In the genomic region with DNA sequence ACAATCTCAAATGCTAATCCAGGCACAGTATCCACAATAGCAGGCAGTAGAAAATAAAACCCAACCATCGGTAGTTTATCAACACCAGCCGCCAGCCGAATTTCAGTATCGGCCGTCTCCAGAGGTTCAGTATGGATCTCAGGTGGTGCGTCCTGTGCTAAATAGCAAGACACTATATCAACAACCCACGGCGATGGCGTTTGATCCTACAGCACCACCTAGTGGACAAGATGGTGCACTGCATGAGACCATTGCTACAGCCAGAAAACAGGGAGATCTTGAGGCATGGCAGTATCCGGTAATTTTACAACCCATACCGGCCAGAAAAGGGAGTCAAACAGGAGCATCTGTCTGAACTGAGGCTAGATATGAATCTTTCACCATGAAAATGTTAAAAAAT, we compare ENCODE assay signal across 8 cellular contexts.
DNase-seq lines count a peak whose midpoint lies in the region; ATAC-seq, FAIRE-seq and TF ChIP-seq lines count a peak whose summit lies in the region.
"Not testable (repeated sequence)": the region's sequence is repeated elsewhere in the genome, so short reads cannot be mapped to it uniquely, and the experiment has no call there.

No MANE protein-coding gene starts in this region.

- BruUV-seq in HCT116 (replicated peaks; lab: Mats Ljungman, UMichigan) = not testable (repeated sequence)

- H3K27ac Mint-ChIP-seq in activated T-cell treated with anti-CD3 and anti-CD28 coated beads, Interleukin-2, amount 50 U/mL, for 72 hours = not testable (repeated sequence)

- H3K9ac ChIP-seq in HCT116 (ENCODE audit: low read length); mesenchymal stem cell (ENCODE audit: low read length): not testable (repeated sequence)

- not testable (repeated sequence) for H4K20me1 ChIP-seq in HCT116 (ENCODE audit: insufficient read depth)

- not testable (repeated sequence) for H3K4me2 ChIP-seq in HCT116 (ENCODE audit: low read length); mesenchymal stem cell (ENCODE audit: low read length, poor library complexity, severe bottlenecking)

- H3K4me1 ChIP-seq in HCT116 (ENCODE audit: control insufficient read depth in 1 of 2, insufficient read depth in 2 of 2, low read length in 2 of 2); mesenchymal stem cell (ENCODE audit: control insufficient read depth, insufficient read depth, low read depth, low read length): not testable (repeated sequence)

- H4K8ac ChIP-seq in mesenchymal stem cell (ENCODE audit: low read length) = not testable (repeated sequence)

- not testable (repeated sequence) for H3K9me3 ChIP-seq in HCT116 (ENCODE audit: control insufficient read depth in 1 of 2, insufficient read depth in 1 of 2, low read depth in 1 of 2, low read length in 2 of 2); mesenchymal stem cell (ENCODE audit: control insufficient read depth, low read length)

- H3K27me3 ChIP-seq in HCT116 (ENCODE audit: insufficient read depth, low read length); mesenchymal stem cell (ENCODE audit: control insufficient read depth in 1 of 2, insufficient read depth in 1 of 2, low read length in 2 of 2): not testable (repeated sequence)

- ATAC-seq in HCT116; activated T-cell treated with anti-CD3 and anti-CD28 coated beads, Interleukin-2, amount 50 U/mL, for 72 hours (replicated peaks in 1 of 2); stimulated activated naive CD8-positive, alpha-beta T cell treated with anti-CD3 and anti-CD28 coated beads, Interleukin-15, Interleukin-2, amounts not matched to agents 100 U/mL and 50 U/mL, for 24 hours: not testable (repeated sequence)

- TF ChIP-seq POLR2A in HCT116 (IDR thresholded peaks at IDR 0.05; ENCODE audit: borderline replicate concordance, extremely low read depth, insufficient read depth, insufficient read length) = not testable (repeated sequence)

- peak; percentile 68 for TF ChIP-seq RAD21 in HCT116 (IDR thresholded peaks at IDR 0.05; ENCODE audit: low read depth)

- peaks cover 7 to 13% of the 10 kb centered on the region in 2 donors for H3K9me3 Mint-ChIP-seq in activated T-cell treated with anti-CD3 and anti-CD28 coated beads, Interleukin-2, amount 50 U/mL, for 72 hours

- POLR2A ChIA-PET in HCT116 (lab: Charles Lee) = not testable (repeated sequence)

- H3K9me2 ChIP-seq in HCT116 (ENCODE audit: insufficient read depth) = not testable (repeated sequence)

- not testable (repeated sequence) for H2BK120ac ChIP-seq in mesenchymal stem cell (ENCODE audit: low read depth, low read length)

- not testable (repeated sequence) for H3K36me3 ChIP-seq in HCT116 (ENCODE audit: control insufficient read depth in 1 of 2, insufficient read depth in 2 of 2, low read length in 2 of 2); mesenchymal stem cell (ENCODE audit: control insufficient read depth in 1 of 2, insufficient read depth in 2 of 2, low read depth in 1 of 2, low read length in 2 of 2)

- H3K4me1 Mint-ChIP-seq in activated T-cell treated with anti-CD3 and anti-CD28 coated beads, Interleukin-2, amount 50 U/mL, for 72 hours (ENCODE audit: low read depth) = not testable (repeated sequence)

- intact Hi-C loops in HCT116 (cut with micrococcal nuclease) = loop anchor here (1.0 to 10.0 kb wide), 4 partner anchors 129 to 357 kb away; no protein-coding TSS in a partner anchor

- TF ChIP-seq CTCF in D721Med (IDR thresholded peaks at IDR 0.05; ENCODE audit: insufficient read depth, missing control alignments) (peak; percentile 66), HCT116 (IDR thresholded peaks at IDR 0.05 in 2 of 3, conservative IDR thresholded peaks at IDR 0.05 in 1 of 3; ENCODE audit: borderline replicate concordance in 1 of 3, insufficient read depth in 1 of 3, low read depth in 2 of 3, low read length in 2 of 3) (peak; percentile 32 to 71 (median 66); a peak in 4 of 6 replicates), fibroblast of mammary gland (conservative IDR thresholded peaks at IDR 0.05; ENCODE audit: control insufficient read depth, insufficient read depth, low read depth, low read length) (peak; percentile 13)

- RAD21 ChIA-PET in HCT116 (lab: Charles Lee; ENCODE audit: low non-redundant PET in 1 of 2, low total read pairs in 2 of 2, uncharacterized antibody in 2 of 2, unreplicated experiment in 2 of 2) = not testable (repeated sequence)

- H3K4me3 ChIP-seq in HCT116 (replicated peaks in 1 of 2; ENCODE audit: low read depth in 1 of 2, low read length in 2 of 2); fibroblast of mammary gland (ENCODE audit: control insufficient read depth, low read depth, low read length); mesenchymal stem cell (ENCODE audit: insufficient read depth in 1 of 2, low read depth in 1 of 2, low read length in 2 of 2): not testable (repeated sequence)

- not testable (repeated sequence) for H3K79me2 ChIP-seq in HCT116 (ENCODE audit: insufficient read depth, low read length)

- FAIRE-seq in D721Med (lab: Jason Lieb, UNC) = not testable (repeated sequence)

- not testable (repeated sequence) for H3K18ac ChIP-seq in mesenchymal stem cell (ENCODE audit: low read depth in 1 of 2, low read length in 2 of 2)

- H3K27me3 Mint-ChIP-seq in activated T-cell treated with anti-CD3 and anti-CD28 coated beads, Interleukin-2, amount 50 U/mL, for 72 hours (ENCODE audit: low read depth) = not testable (repeated sequence)

- not testable (repeated sequence) for H3K79me1 ChIP-seq in mesenchymal stem cell (replicated peaks; ENCODE audit: low read length, poor library complexity, severe bottlenecking)

- not testable (repeated sequence) for H2AK5ac ChIP-seq in mesenchymal stem cell (ENCODE audit: low read length, severe bottlenecking)

- H3K14ac ChIP-seq in mesenchymal stem cell (ENCODE audit: low read length in 2 of 2) = not testable (repeated sequence)

- DNase-seq in D721Med (ENCODE audit: insufficient read length, low spot score) = not testable (repeated sequence)
- DNase-seq in HCT116 (ENCODE audit: low read depth, low spot score) = peak; percentile 34
- DNase-seq in NCI-H1694 (lab: John Stamatoyannopoulos, UW) = peak; percentile 1
- DNase-seq in SHP77 treated with DMSO at 0.1 percent for 48 hours (lab: John Stamatoyannopoulos, UW) = peak; percentile 5
- peak; percentile 3 to 21 for DNase-seq in activated T-cell treated with anti-CD3 and anti-CD28 coated beads, Interleukin-2, amount 50 U/mL, for 72 hours
- DNase-seq in fibroblast of mammary gland (ENCODE audit: low read depth) = peak; percentile 19
- DNase-seq in mesenchymal stem cell = peak; percentile 47
- peak; percentile 20 for DNase-seq in stimulated activated naive CD8-positive, alpha-beta T cell treated with anti-CD3 and anti-CD28 coated beads, Interleukin-15, Interleukin-2, amounts not matched to agents 100 U/mL and 50 U/mL, for 24 hours

- not testable (repeated sequence) for H2AFZ ChIP-seq in HCT116 (ENCODE audit: low read depth, low read length, poor library complexity, severe bottlenecking); mesenchymal stem cell (ENCODE audit: low read depth, low read length)

- H2BK5ac ChIP-seq in mesenchymal stem cell (ENCODE audit: low read depth, low read length, poor library complexity, severe bottlenecking) = not testable (repeated sequence)

- H4K91ac ChIP-seq in mesenchymal stem cell (ENCODE audit: low read length) = not testable (repeated sequence)

- H2BK12ac ChIP-seq in mesenchymal stem cell (ENCODE audit: low read length in 2 of 2) = not testable (repeated sequence)

- not testable (repeated sequence) for H2BK15ac ChIP-seq in mesenchymal stem cell (ENCODE audit: low read depth, poor library complexity, severe bottlenecking)

- H3K23ac ChIP-seq in mesenchymal stem cell (ENCODE audit: low read length in 2 of 2) = not testable (repeated sequence)

- CTCF ChIA-PET in HCT116 (lab: Charles Lee) = not testable (repeated sequence)

- H3K36me3 Mint-ChIP-seq in activated T-cell treated with anti-CD3 and anti-CD28 coated beads, Interleukin-2, amount 50 U/mL, for 72 hours (ENCODE audit: insufficient read depth in 2 of 2) = peaks cover 18 to 21% of the 10 kb centered on the region in 2 donors

- not testable (repeated sequence) for H3K4me3 Mint-ChIP-seq in activated T-cell treated with anti-CD3 and anti-CD28 coated beads, Interleukin-2, amount 50 U/mL, for 72 hours

- not testable (repeated sequence) for H3K27ac ChIP-seq in HCT116 (ENCODE audit: low read depth, low read length); mesenchymal stem cell (ENCODE audit: low read length, poor library complexity, severe bottlenecking)

- WGBS in mesenchymal stem cell = 38% methylated on average over 10 of the region's 11 CpGs

- not testable (repeated sequence) for H3K4ac ChIP-seq in mesenchymal stem cell (ENCODE audit: low read depth in 1 of 2, low read length in 2 of 2)

Comparison
In these comparisons a context has a peak if more than half of its experiments do, and no peak if none do; other contexts are left out.
1. CTCF ChIP-seq: peak in every context shown above with its lines; median percentile 66 in D721Med; 66 in HCT116; 13 in fibroblast of mammary gland.